ENCODE assay signal across 20 cellular contexts in the genomic region with DNA sequence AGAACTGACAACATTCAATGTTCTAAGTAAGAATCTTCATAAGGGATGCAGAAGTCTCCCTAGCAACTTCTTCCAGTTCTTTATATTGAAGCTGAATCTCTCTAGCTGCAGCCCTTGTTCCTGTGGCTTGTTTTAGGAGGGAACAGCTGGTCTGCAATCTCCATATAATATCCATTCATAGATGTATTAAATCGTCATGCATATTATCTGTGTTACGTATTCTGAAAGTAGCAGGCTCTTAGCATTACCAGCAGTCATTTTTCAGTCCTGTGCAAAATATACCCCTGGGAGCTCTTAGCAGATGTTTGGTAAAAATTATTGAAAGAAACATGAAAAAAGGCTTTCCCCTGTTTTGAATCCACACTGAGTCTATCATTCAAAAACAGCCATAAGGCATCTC.
"Had no signal": no experiment of that assay in that cellular context is flagged by ENCODE, and none has a peak within 500 bp of the region (broad histone marks: within the 10 kb centered on the region; RNA-seq: fewer than 3 reads in every experiment).

No MANE protein-coding gene starts in this region.

- H3K4me3 ChIP-seq: coronary artery, gastroesophageal sphincter, left lung, prostate gland, right lobe of liver, suprapubic skin, upper lobe of left lung had no signal

- H3K36me3 ChIP-seq: gastroesophageal sphincter, left lung, prostate gland, right lobe of liver, suprapubic skin, upper lobe of left lung had no signal

- H3K9me3 ChIP-seq: gastroesophageal sphincter, left lung, prostate gland, right lobe of liver, suprapubic skin, upper lobe of left lung had no signal

- ATAC-seq: gastroesophageal sphincter; left lung; right lobe of liver; stimulated activated naive CD8-positive, alpha-beta T cell treated with anti-CD3 and anti-CD28 coated beads, Interleukin-15, Interleukin-2, amounts not matched to agents 100 U/mL and 50 U/mL, for 24 hours; T-helper 17 cell had no signal

- H3K27me3 ChIP-seq: gastroesophageal sphincter, left lung, right lobe of liver, suprapubic skin, upper lobe of left lung had no signal

- DNase-seq: activated B cell treated with CpG ODN at 0.5 μM for 24 hours; activated CD4-positive, alpha-beta T cell treated with anti-CD3 and anti-CD28 coated beads, Interleukin-2, amount 10 ng/mL, durations not matched to agents 7 days and 5 days; activated CD8-positive, alpha-beta memory T cell treated with anti-CD3 and anti-CD28 coated beads for 24 hours; activated naive CD4-positive, alpha-beta T cell treated with Interleukin-2 at 50 U/mL for 16 hours; central memory CD4-positive, alpha-beta T cell; effector CD8-positive, alpha-beta T cell; islet precursor cell; left lung; mesendoderm; nucleus accumbens; right lobe of liver; stimulated activated CD4-positive, alpha-beta T cell treated with anti-CD3 and anti-CD28 coated beads, Interleukin-4, amount 100 ng/mL, for 1 hour; stimulated activated CD8-positive, alpha-beta memory T cell treated with anti-CD3 and anti-CD28 coated beads, Interleukin-4, amount 100 ng/mL, for 48 hours; stimulated activated naive CD8-positive, alpha-beta T cell treated with anti-CD3 and anti-CD28 coated beads, Interleukin-15, Interleukin-2, amounts not matched to agents 100 U/mL and 50 U/mL, for 24 hours; T-helper 17 cell; upper lobe of left lung had no signal

- H3K27ac ChIP-seq: coronary artery, gastroesophageal sphincter, left lung, prostate gland, right lobe of liver, suprapubic skin, upper lobe of left lung had no signal

- H3K4me1 ChIP-seq: gastroesophageal sphincter, left lung, prostate gland, right lobe of liver, suprapubic skin, upper lobe of left lung had no signal
